Comparison of ENCODE assay signal across 1 cellular context in the genomic region with DNA sequence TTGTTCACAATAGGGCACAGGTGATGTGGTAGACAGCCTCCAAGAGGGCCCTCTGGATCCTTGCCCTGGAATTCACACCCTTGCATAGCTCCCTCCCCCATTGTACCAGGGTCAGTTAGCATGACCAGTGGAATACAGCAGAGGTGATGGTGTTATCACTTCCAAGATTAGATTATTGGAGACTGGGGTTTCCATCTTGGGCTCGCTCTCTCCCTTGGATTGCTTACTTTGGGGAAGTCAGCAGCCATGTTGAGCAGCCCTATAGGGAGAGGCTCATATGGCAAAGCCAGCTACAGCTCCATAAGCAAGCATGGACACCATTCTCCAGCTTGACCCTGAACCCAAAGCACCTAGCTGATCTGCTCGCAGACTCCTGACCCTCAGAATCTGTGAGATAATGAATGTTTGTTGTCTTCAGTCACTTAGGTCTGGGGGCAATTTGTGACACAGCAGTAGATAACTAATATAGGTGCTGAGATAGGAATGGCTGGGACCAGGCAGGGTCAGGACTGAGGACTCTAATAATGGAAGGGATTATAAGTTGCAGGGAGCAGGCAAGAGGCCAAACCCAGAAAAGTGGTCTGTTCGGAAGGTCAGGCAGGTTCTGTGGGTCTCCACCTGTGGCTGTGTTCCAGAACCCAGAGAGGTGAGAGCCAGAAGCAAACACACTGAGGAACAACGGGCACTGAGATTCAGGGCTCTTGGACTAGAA.
TF ChIP-seq lines count a peak whose summit lies in the region.

No MANE protein-coding gene starts in this region.

TF ChIP-seq in K562, 482 proteins besides CTCF, POLR2A, EP300 and RAD21:
- TF ChIP-seq MEIS2 (IDR thresholded peaks at IDR 0.05; ENCODE audit: partially characterized antibody) (no peak), GABPB1 (CRISPR knock-in tag; IDR thresholded peaks at IDR 0.05) (0 out of 2 replicates have a peak, but pooled peaks have one; percentile 5), JUND (IDR thresholded peaks at IDR 0.05; ENCODE audit: borderline replicate concordance, low read depth, low read length) (no peak), JUND (tag; IDR thresholded peaks at IDR 0.05; ENCODE audit: borderline replicate concordance, low read depth, low read length) (0 out of 3 replicates have a peak, but pooled peaks have one; percentile 12), MEF2D (tag; conservative IDR thresholded peaks at IDR 0.05; ENCODE audit: low read depth) (peak; percentile 56; the same call in 1 of the 2 replicates), FOXJ2 (tag; IDR thresholded peaks at IDR 0.05) (0 out of 2 replicates have a peak, but pooled peaks have one; percentile 41), CBFA2T2 (conservative IDR thresholded peaks at IDR 0.05) (no peak), NR2C1 (IDR thresholded peaks at IDR 0.05) (no peak), NR2C1 (tag; IDR thresholded peaks at IDR 0.05) (peak; percentile 47; the same call in 1 of the 2 replicates), ZBED1 (IDR thresholded peaks at IDR 0.05) (no peak), NR2C2 (CRISPR knock-in tag; IDR thresholded peaks at IDR 0.05) (no peak), NR2C2 (tag; IDR thresholded peaks at IDR 0.05) (0 out of 2 replicates have a peak, but pooled peaks have one; percentile 19), CREBBP (IDR thresholded peaks at IDR 0.05; ENCODE audit: low read depth, low read length) (no peak), DDX20 (tag; IDR thresholded peaks at IDR 0.05; ENCODE audit: low read depth) (0 out of 2 replicates have a peak, but pooled peaks have one; percentile 42), NCOA6 (IDR thresholded peaks at IDR 0.05) (no peak), XRCC4 (IDR thresholded peaks at IDR 0.05; ENCODE audit: extremely low read depth, insufficient read depth, insufficient read length) (no peak), RBM15 (IDR thresholded peaks at IDR 0.05; ENCODE audit: insufficient read depth, low read length) (no peak)
- TF ChIP-seq, protein P1, sequence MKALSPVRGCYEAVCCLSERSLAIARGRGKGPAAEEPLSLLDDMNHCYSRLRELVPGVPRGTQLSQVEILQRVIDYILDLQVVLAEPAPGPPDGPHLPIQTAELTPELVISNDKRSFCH (CRISPR knock-in tag; IDR thresholded peaks at IDR 0.05) = no peak
- TF ChIP-seq, protein P1 (tag; IDR thresholded peaks at IDR 0.05) = peak; percentile 17; the same call in 1 of the 2 replicates
